21 cellular contexts compared by ENCODE assay signal in the genomic region with DNA sequence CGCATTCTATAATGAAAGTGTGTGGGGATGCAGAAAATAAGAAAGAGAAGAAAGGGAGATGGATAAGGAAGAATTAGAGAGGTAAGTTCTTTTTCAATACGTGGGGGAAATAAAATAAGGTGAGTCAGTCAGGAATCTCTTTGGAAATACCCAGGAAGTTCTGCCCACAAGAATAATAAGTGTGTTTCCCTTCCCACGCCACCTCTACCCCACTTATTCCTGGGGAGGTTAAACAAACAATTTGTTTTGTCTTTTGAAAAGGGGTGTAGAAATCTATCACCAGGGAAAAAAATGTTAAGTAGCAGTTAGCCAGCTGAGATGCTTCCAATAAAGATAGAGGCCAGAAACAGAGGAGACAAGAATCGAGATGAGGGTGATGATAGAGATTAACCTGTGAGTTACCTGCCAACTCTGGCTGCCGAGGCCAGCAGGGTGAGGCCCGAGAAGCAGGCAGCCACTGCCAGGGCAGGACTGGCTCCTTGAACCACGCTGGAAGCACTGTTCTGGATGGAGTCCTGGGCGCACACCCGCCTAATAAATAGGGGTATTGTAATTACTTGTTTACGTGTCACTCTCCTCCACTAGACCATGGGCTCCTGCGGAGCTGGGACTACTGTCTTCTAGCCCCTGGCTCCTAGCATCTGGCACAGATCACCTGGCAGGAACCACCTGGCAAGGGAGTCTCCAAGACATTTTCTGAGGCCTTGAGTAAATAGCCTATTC.
A peak's percentile ranks its signal among the peaks of the same experiment; 100 is the strongest.
DNase-seq lines count a peak whose midpoint lies in the region; ATAC-seq and TF ChIP-seq lines count a peak whose summit lies in the region.
"Had no signal": no experiment of that assay in that cellular context is flagged by ENCODE, and none has a peak within 500 bp of the region (broad histone marks: within the 10 kb centered on the region; RNA-seq: fewer than 3 reads in every experiment).

No MANE protein-coding gene starts in this region.

- in situ Hi-C loops in Caki2 (cut with HindIII; ENCODE audit: low pct_unique_long_range_greater_than_20kb, low sequenced_read_pairs): no loop called here

- intact Hi-C loops in ovary (cut with DNase I): no loop called here

- no peaks in the 10 kb centered on the region for H3K36me3 ChIP-seq in RWPE2 (ENCODE audit: low read depth)
- H3K36me3 ChIP-seq in lung (ENCODE audit: control insufficient read depth in 2 of 2, insufficient read depth in 2 of 2, low read length in 2 of 2): no peaks in the 10 kb centered on the region
- H3K36me3 ChIP-seq in H7 (replicated peaks; ENCODE audit: control insufficient read depth, insufficient read depth, low read length): no peaks in the 10 kb centered on the region
- H3K36me3 ChIP-seq in ovary: no peaks in the 10 kb centered on the region
- H3K36me3 ChIP-seq: heart right ventricle had no signal

- H3K9me3 ChIP-seq in RWPE2 (ENCODE audit: severe bottlenecking): no peaks in the 10 kb centered on the region
- no peaks in the 10 kb centered on the region for H3K9me3 ChIP-seq in lung (ENCODE audit: control insufficient read depth in 2 of 2, insufficient read depth in 1 of 2, low read length in 1 of 2)
- no peaks in the 10 kb centered on the region for H3K9me3 ChIP-seq in ovary
- H3K9me3 ChIP-seq: heart right ventricle, testis had no signal

- no peak for TF ChIP-seq CTCF in RWPE2 (IDR thresholded peaks at IDR 0.05; ENCODE audit: poor library complexity, severe bottlenecking)
- TF ChIP-seq CTCF in epithelial cell of proximal tubule (conservative IDR thresholded peaks at IDR 0.05; ENCODE audit: low read depth, low read length): no peak
- no peak for TF ChIP-seq CTCF in lung (IDR thresholded peaks at IDR 0.05; ENCODE audit: control extremely low read depth, extremely low read depth)
- no peak for TF ChIP-seq CTCF in ovary (IDR thresholded peaks at IDR 0.05)

- H3K27ac ChIP-seq in RWPE2 (ENCODE audit: poor library complexity, severe bottlenecking) (no peak overlapping the region), lung (ENCODE audit: low read depth in 1 of 2, low read length in 1 of 2) (no peak overlapping the region), ovary (no peak overlapping the region)
- H3K27ac ChIP-seq: heart right ventricle, testis had no signal

- peaks cover 9% of the 10 kb centered on the region for H3K4me1 ChIP-seq in RWPE2 (ENCODE audit: insufficient read depth, poor library complexity, severe bottlenecking)
- H3K4me1 ChIP-seq in lung (ENCODE audit: control insufficient read depth in 2 of 2, insufficient read depth in 2 of 2, low read length in 2 of 2): no peaks in the 10 kb centered on the region
- H3K4me1 ChIP-seq in ovary (ENCODE audit: insufficient read depth): peaks cover 3% of the 10 kb centered on the region

- WGBS in lung, 2 donors: 61 to 71% methylated on average over 11 of the region's 11 CpGs
- WGBS in ovary, 3 donors: 74 to 80% (median 76%) methylated on average over 11 of the region's 11 CpGs

- TF ChIP-seq EP300 in ovary (IDR thresholded peaks at IDR 0.05): no peak

- no peak for TF ChIP-seq POLR2A in ovary (IDR thresholded peaks at IDR 0.05)

- H3K27me3 ChIP-seq in RWPE2 (ENCODE audit: insufficient read depth, poor library complexity, severe bottlenecking) (no peaks in the 10 kb centered on the region), lung (ENCODE audit: control insufficient read depth, insufficient read depth) (no peaks in the 10 kb centered on the region), H7 (ENCODE audit: control insufficient read depth, insufficient read depth, low read length) (no peaks in the 10 kb centered on the region), ovary (no peaks in the 10 kb centered on the region)
- H3K27me3 ChIP-seq: heart right ventricle, testis had no signal

- ATAC-seq in RWPE2 (ENCODE audit: low read depth) (peak; percentile 82), lung (ENCODE audit: insufficient read depth, low FRiP score) (peak; percentile 71), HG03520 (IDR thresholded peaks at IDR 0.05; ENCODE audit: unreplicated experiment) (no peak)
- ATAC-seq: activated CD8-positive, alpha-beta T cell treated with anti-CD3 and anti-CD28 coated beads, Interleukin-2, amount 10 ng/mL, durations not matched to agents 7 days and 5 days; heart right ventricle; stimulated activated memory B cell treated with anti-CD40 and anti-IgM and Interleukin-4, amounts not matched to agents 10 μg/mL and 1 μg/mL and 100 μg/mL, for 72 hours had no signal

- DNase-seq in Caki2 (ENCODE audit: low read depth) (peak; percentile 45), RWPE2 (ENCODE audit: low spot score) (no peak), epithelial cell of proximal tubule (ENCODE audit: low read depth) (peak; percentile 78), lung (ENCODE audit: low spot score) (no peak), H7 (no peak), ovary (no peak)
- DNase-seq in activated CD4-positive, alpha-beta T cell treated with anti-CD3 and anti-CD28 coated beads for 1 hour: no peak
- DNase-seq: activated B cell treated with CpG ODN at 0.5 μM for 24 hours; activated CD8-positive, alpha-beta T cell treated with anti-CD3 and anti-CD28 coated beads, Interleukin-2, amount 10 ng/mL, durations not matched to agents 7 days and 5 days; activated naive CD4-positive, alpha-beta T cell treated with anti-CD3 and anti-CD28 coated beads, Interleukin-2, amount 10 ng/mL, durations not matched to agents 7 days and 5 days; activated T-cell treated with anti-CD3 and anti-CD28 coated beads, Interleukin-2, amount 50 U/mL, for 48 hours; effector memory CD4-positive, alpha-beta T cell; heart right ventricle; naive B cell; NCI-H1048; NCI-H2029; stimulated activated CD4-positive, alpha-beta T cell treated with anti-CD3 and anti-CD28 coated beads, Interleukin-1b, Interleukin-23, amount 100 ng/mL, for 48 hours; T1000; testis had no signal

- no peak overlapping the region for H3K4me3 ChIP-seq in RWPE2 (ENCODE audit: severe bottlenecking)
- H3K4me3 ChIP-seq in epithelial cell of proximal tubule (ENCODE audit: low read depth, low read length): no peak overlapping the region
- no peak overlapping the region for H3K4me3 ChIP-seq in lung
- no peak overlapping the region for H3K4me3 ChIP-seq in H7 (ENCODE audit: insufficient read depth, low read depth, low read length)
- no peak overlapping the region for H3K4me3 ChIP-seq in ovary
- H3K4me3 ChIP-seq: heart right ventricle, testis had no signal

Comparison
In these comparisons a context has a peak if more than half of its experiments do, and no peak if none do; other contexts are left out.
1. DNase-seq: peak in Caki2 (single experiment) and epithelial cell of proximal tubule (single experiment); none in RWPE2 (single experiment), lung (single experiment), H7 (single experiment), ovary (0 of 5) and activated CD4-positive, alpha-beta T cell treated with anti-CD3 and anti-CD28 coated beads for 1 hour (single experiment).